13 cellular contexts compared by ENCODE assay signal in genomic region chr22:36398602-36399472, GRCh38. TPM values are rescaled to one million over a fixed set of nuclear protein-coding genes. Genes with fewer than 3 reads are reported as not detected.
DNase-seq lines count a peak whose midpoint lies in the region; ATAC-seq and TF ChIP-seq lines count a peak whose summit lies in the region.
"Had no signal": no experiment of that assay in that cellular context is flagged by ENCODE, and none has a peak within 500 bp of the region (broad histone marks: within the 10 kb centered on the region; RNA-seq: fewer than 3 reads in every experiment).

No MANE protein-coding gene starts in this region.

- H3K9me2 ChIP-seq in PC-3 (replicated peaks; ENCODE audit: low read length) = no peaks in the 10 kb centered on the region

- DNase-seq in Daoy (ENCODE audit: low read depth) = peak; percentile 81
- peak; percentile 58 for DNase-seq in PC-3
- DNase-seq in epithelial cell of prostate (ENCODE audit: low read depth, low spot score) = no peak
- DNase-seq in osteoblast (ENCODE audit: insufficient read length, low spot score, missing footprints) = peak; percentile 93
- DNase-seq in heart left ventricle = no peak
- DNase-seq in right cardiac atrium = no peak
- no peak for DNase-seq in COLO668 (lab: John Stamatoyannopoulos, UW; ENCODE audit: unreplicated experiment)
- no peak for DNase-seq in lower leg skin (ENCODE audit: low spot score in 2 of 2)
- DNase-seq: endodermal cell; islet precursor cell; NCI-H446; stimulated activated naive CD8-positive, alpha-beta T cell treated with anti-CD3 and anti-CD28 coated beads, Interleukin-15, Interleukin-2, amounts not matched to agents 100 U/mL and 50 U/mL, for 24 hours; T-cell had no signal

- H3K36me3 ChIP-seq in PC-3 (ENCODE audit: low read depth, low read length) (no peaks in the 10 kb centered on the region), osteoblast (ENCODE audit: insufficient read depth, low read length) (no peaks in the 10 kb centered on the region), heart left ventricle (no peaks in the 10 kb centered on the region)

- intact Hi-C loops in PC-3 (cut with micrococcal nuclease) = no loop called here
- intact Hi-C loops in heart left ventricle (cut with DNase I) = loop anchor here in 2 of 10 donors (5.0 to 10.0 kb wide), 2 partner anchors 38 to 46 kb away; no protein-coding TSS in a partner anchor
- intact Hi-C loops in right cardiac atrium (cut with DNase I) = no loop called here
- intact Hi-C loops in lower leg skin (cut with DNase I; ENCODE audit: low total_unique reads) = no loop called here

- CTCF ChIA-PET in PC-3 (lab: Charles Lee) = no interaction called here

- H3K27ac ChIP-seq in PC-3 (ENCODE audit: low read length) (peak overlapping the region; percentile 39), epithelial cell of prostate (peak overlapping the region; percentile 93), osteoblast (ENCODE audit: low read depth, low read length) (peak overlapping the region; percentile 84), heart left ventricle (no peak overlapping the region), right cardiac atrium (ENCODE audit: low read length) (no peak overlapping the region)

- TF ChIP-seq CTCF in PC-3 (conservative IDR thresholded peaks at IDR 0.05; ENCODE audit: low read depth, low read length) = no peak
- no peak for TF ChIP-seq CTCF in osteoblast (IDR thresholded peaks at IDR 0.05; ENCODE audit: extremely low read depth, low read depth, low read length)
- no peak for TF ChIP-seq CTCF in heart left ventricle (IDR thresholded peaks at IDR 0.05)
- no peak for TF ChIP-seq CTCF in lower leg skin (IDR thresholded peaks at IDR 0.05)

- H3K27me3 ChIP-seq in PC-3 (ENCODE audit: low read length) = no peaks in the 10 kb centered on the region
- no peaks in the 10 kb centered on the region for H3K27me3 ChIP-seq in osteoblast (ENCODE audit: insufficient read depth, low read length)
- no peaks in the 10 kb centered on the region for H3K27me3 ChIP-seq in heart left ventricle
- no peaks in the 10 kb centered on the region for H3K27me3 ChIP-seq in right cardiac atrium (ENCODE audit: control insufficient read depth, insufficient read depth)

- no peaks in the 10 kb centered on the region for H3F3A ChIP-seq in PC-3 (ENCODE audit: low read length, unreplicated experiment)

- TF ChIP-seq POLR2A in heart left ventricle (IDR thresholded peaks at IDR 0.05) = no peak
- no peak for TF ChIP-seq POLR2A in lower leg skin (IDR thresholded peaks at IDR 0.05)

- H3K9ac ChIP-seq in PC-3 (ENCODE audit: low read length) = no peak overlapping the region

- no TSS peak for BruUV-seq in PC-3 (replicated peaks; lab: Mats Ljungman, UMichigan)

- no peaks in the 10 kb centered on the region for H4K20me1 ChIP-seq in PC-3 (ENCODE audit: low read length)
- H4K20me1 ChIP-seq in osteoblast (ENCODE audit: insufficient read depth, low read length) = no peaks in the 10 kb centered on the region

- H3K4me1 ChIP-seq in PC-3 (ENCODE audit: insufficient read depth, low read length) = peaks cover 40% of the 10 kb centered on the region
- peaks cover 40% of the 10 kb centered on the region for H3K4me1 ChIP-seq in osteoblast (ENCODE audit: insufficient read depth, low read length)
- peaks cover 0 to 34% (median 3%) of the 10 kb centered on the region in 12 donors for H3K4me1 ChIP-seq in heart left ventricle
- no peaks in the 10 kb centered on the region for H3K4me1 ChIP-seq in right cardiac atrium (ENCODE audit: control insufficient read depth, insufficient read depth, low read length)

- H3K9me3 ChIP-seq in PC-3 (ENCODE audit: low read length) (no peaks in the 10 kb centered on the region), osteoblast (ENCODE audit: low read depth, low read length) (no peaks in the 10 kb centered on the region), heart left ventricle (no peaks in the 10 kb centered on the region), right cardiac atrium (ENCODE audit: control insufficient read depth, low read length) (no peaks in the 10 kb centered on the region)

- H3K4me3 ChIP-seq in PC-3 (ENCODE audit: low read length) (no peak overlapping the region), osteoblast (ENCODE audit: insufficient read depth, low read length) (peak overlapping the region; percentile 25), heart left ventricle (no peak overlapping the region), right cardiac atrium (ENCODE audit: low read length) (no peak overlapping the region), lower leg skin (ENCODE audit: low read depth, poor library complexity, severe bottlenecking) (no peak overlapping the region)

- POLR2A ChIA-PET in PC-3 (lab: Charles Lee; ENCODE audit: unreplicated experiment) = interaction anchor here (0.6 kb wide), 2 partner anchors 11 to 76 kb away, joined by 3 read pairs; no protein-coding TSS in a partner anchor

- H3K4me2 ChIP-seq in PC-3 (ENCODE audit: low read length) (peak overlapping the region; percentile 46), osteoblast (ENCODE audit: insufficient read depth, low read length) (peak overlapping the region; percentile 48)

- no peak overlapping the region for H2AFZ ChIP-seq in PC-3 (ENCODE audit: low read length)
- peak overlapping the region; percentile 51 for H2AFZ ChIP-seq in osteoblast (ENCODE audit: low read length)

- no peaks in the 10 kb centered on the region for H3K79me2 ChIP-seq in PC-3 (ENCODE audit: low read length)
- H3K79me2 ChIP-seq in osteoblast (ENCODE audit: insufficient read depth, low read length) = no peaks in the 10 kb centered on the region

- 88 to 92% (median 90%) methylated on average over 10 of the region's 10 CpGs for WGBS in heart left ventricle, 4 donors
- 89% methylated on average over 10 of the region's 10 CpGs for WGBS in right cardiac atrium
- WGBS in lower leg skin, 2 donors = 73 to 80% methylated on average over 10 of the region's 10 CpGs

- peak; percentile 57; the same call in 1 of the 2 replicates for ATAC-seq in PC-3
- ATAC-seq in heart left ventricle = no peak
- ATAC-seq in right cardiac atrium = no peak
- ATAC-seq: stimulated activated naive CD8-positive, alpha-beta T cell treated with anti-CD3 and anti-CD28 coated beads, Interleukin-15, Interleukin-2, amounts not matched to agents 100 U/mL and 50 U/mL, for 24 hours had no signal

RNA-seq across cellular contexts. Expression of gene MYH9, which starts 11.1 kb away (rescaled TPM):
- total RNA-seq in Daoy (2014; rRNA removed; shearing (Covaris generic)) = 349 and 464 TPM in 2 replicates
- total RNA-seq in PC-3 (2014; rRNA removed) (357 and 546 TPM in 2 replicates), osteoblast (796 and 964 TPM in 2 replicates), heart left ventricle (100 to 1,000 TPM; 126 to 482 (median 238) TPM), right cardiac atrium (100 to 1,000 TPM; 140 to 224 (median 163) TPM), lower leg skin (100 to 1,000 TPM; 258 to 335 (median 307) TPM)
- polyA plus RNA-seq in heart left ventricle (100 to 1,000 TPM; 109 to 407 TPM), right cardiac atrium (92.5 TPM)

Comparison
In these comparisons a context has a peak if more than half of its experiments do, and no peak if none do; other contexts are left out.
1. DNase-seq: peak in Daoy (single experiment), PC-3 (single experiment) and osteoblast (single experiment); none in epithelial cell of prostate (single experiment), heart left ventricle (0 of 5), right cardiac atrium (0 of 3), COLO668 (single experiment) and lower leg skin (0 of 2).
2. H3K27ac ChIP-seq: peak in PC-3 (single experiment), epithelial cell of prostate (single experiment) and osteoblast (single experiment); none in heart left ventricle (0 of 12) and right cardiac atrium (single experiment).